In genomic region chr7:152683297-152683696, GRCh38 we compare ENCODE assay signal across 18 cellular contexts.
"Had no signal": no experiment of that assay in that cellular context is flagged by ENCODE, and none has a peak within 500 bp of the region (broad histone marks: within the 10 kb centered on the region; RNA-seq: fewer than 3 reads in every experiment).

No MANE protein-coding gene starts in this region.

- ATAC-seq: heart left ventricle; sciatic nerve; stimulated activated naive B cell treated with anti-CD40 and anti-IgM and Interleukin-4, amounts not matched to agents 10 μg/mL and 1 μg/mL and 100 μg/mL, for 72 hours; stimulated activated naive CD8-positive, alpha-beta T cell treated with anti-CD3 and anti-CD28 coated beads, Interleukin-15, amount 100 ng/mL, for 72 hours had no signal

- H3K9ac ChIP-seq: parathyroid adenoma had no signal

- H3K9me3 Mint-ChIP-seq: endodermal cell; nephron; stimulated activated naive B cell treated with anti-CD40 and anti-IgM and Interleukin-4, amounts not matched to agents 10 μg/mL and 1 μg/mL and 100 μg/mL, for 72 hours; stimulated activated naive CD8-positive, alpha-beta T cell treated with anti-CD3 and anti-CD28 coated beads, Interleukin-15, amount 100 ng/mL, for 72 hours had no signal

- H3K36me3 Mint-ChIP-seq: naive B cell; stimulated activated naive B cell treated with anti-CD40 and anti-IgM and Interleukin-4, amounts not matched to agents 10 μg/mL and 1 μg/mL and 100 μg/mL, for 72 hours had no signal

- H3K4me3 Mint-ChIP-seq: endodermal cell; naive B cell; nephron; stimulated activated naive B cell treated with anti-CD40 and anti-IgM and Interleukin-4, amounts not matched to agents 10 μg/mL and 1 μg/mL and 100 μg/mL, for 72 hours; stimulated activated naive CD8-positive, alpha-beta T cell treated with anti-CD3 and anti-CD28 coated beads, Interleukin-15, amount 100 ng/mL, for 72 hours had no signal

- H3K9me3 ChIP-seq: colonic mucosa, testis, tibial nerve had no signal

- H3K27ac ChIP-seq: colonic mucosa, heart left ventricle, parathyroid adenoma, testis, tibial nerve had no signal

- H3K36me3 ChIP-seq: colonic mucosa, heart left ventricle, tibial nerve had no signal

- H2AFZ ChIP-seq: parathyroid adenoma had no signal

- H3K27me3 Mint-ChIP-seq: stimulated activated naive CD8-positive, alpha-beta T cell treated with anti-CD3 and anti-CD28 coated beads, Interleukin-15, amount 100 ng/mL, for 72 hours had no signal

- H3K4me3 ChIP-seq: colonic mucosa, heart left ventricle, testis, tibial nerve had no signal

- H3K4me1 ChIP-seq: colonic mucosa, heart left ventricle, parathyroid adenoma, testis, tibial nerve had no signal

- H3K79me2 ChIP-seq: parathyroid adenoma had no signal

- H3K4me1 Mint-ChIP-seq: endodermal cell; naive B cell; nephron; stimulated activated naive B cell treated with anti-CD40 and anti-IgM and Interleukin-4, amounts not matched to agents 10 μg/mL and 1 μg/mL and 100 μg/mL, for 72 hours; stimulated activated naive CD8-positive, alpha-beta T cell treated with anti-CD3 and anti-CD28 coated beads, Interleukin-15, amount 100 ng/mL, for 72 hours had no signal

- H3K27me3 ChIP-seq: colonic mucosa, heart left ventricle, testis, tibial nerve had no signal

- H3K27ac Mint-ChIP-seq: endodermal cell; naive B cell; nephron; stimulated activated naive B cell treated with anti-CD40 and anti-IgM and Interleukin-4, amounts not matched to agents 10 μg/mL and 1 μg/mL and 100 μg/mL, for 72 hours; stimulated activated naive CD8-positive, alpha-beta T cell treated with anti-CD3 and anti-CD28 coated beads, Interleukin-15, amount 100 ng/mL, for 72 hours had no signal

- DNase-seq: colonic mucosa; dermis blood vessel endothelial cell; endodermal cell; erythroblast; heart left ventricle; hippocampal formation; kidney glomerular epithelial cell; mesendoderm; naive B cell; stimulated activated CD4-positive, alpha-beta T cell treated with anti-CD3 and anti-CD28 coated beads, Interleukin-2, amount 100 ng/mL, for 24 hours; stimulated activated CD4-positive, alpha-beta T cell treated with anti-CD3 and anti-CD28 coated beads, Interleukin-4, amount 100 ng/mL, for 4 hours; stimulated activated naive B cell treated with anti-CD40 and anti-IgM and Interleukin-4, amounts not matched to agents 10 μg/mL and 1 μg/mL and 100 μg/mL, for 72 hours; stimulated activated naive CD8-positive, alpha-beta T cell treated with anti-CD3 and anti-CD28 coated beads, Interleukin-15, amount 100 ng/mL, for 72 hours; testis had no signal
